Comparison of ENCODE assay signal across 17 cellular contexts in the genomic region with DNA sequence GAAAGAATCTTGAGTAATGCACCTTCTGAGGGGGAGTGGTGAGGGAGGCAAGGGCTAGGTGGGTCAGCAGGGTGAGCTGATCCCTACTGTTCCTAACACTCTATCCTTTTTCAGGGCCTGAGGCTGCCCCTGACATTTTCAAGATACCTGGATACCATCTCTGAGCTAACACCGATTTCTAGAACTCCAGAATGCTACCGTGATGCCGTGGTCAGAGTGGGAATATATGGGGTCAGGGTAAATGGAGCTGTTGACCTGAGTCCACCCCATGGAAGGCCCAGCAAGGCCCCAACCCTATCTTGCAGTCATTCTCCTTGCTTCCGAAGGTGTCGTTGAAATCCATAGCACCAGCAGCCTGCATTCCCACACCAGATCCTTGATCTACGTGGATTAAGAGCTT. TPM values are rescaled to one million over a fixed set of nuclear protein-coding genes. Genes with fewer than 3 reads are reported as not detected.
"Had no signal": no experiment of that assay in that cellular context is flagged by ENCODE, and none has a peak within 500 bp of the region (broad histone marks: within the 10 kb centered on the region; RNA-seq: fewer than 3 reads in every experiment).

No MANE protein-coding gene starts in this region.

- H3K4me1 ChIP-seq: neural progenitor cell, parathyroid adenoma, prostate gland, right lobe of liver, tibial nerve had no signal

- ATAC-seq: foreskin keratinocyte; naive thymus-derived CD8-positive, alpha-beta T cell; right lobe of liver; stimulated activated effector memory CD8-positive, alpha-beta T cell treated with anti-CD3 and anti-CD28 coated beads, Interleukin-12 subunit alpha, Interleukin-12 subunit beta, amount 100 ng/mL, for 72 hours; stimulated activated naive CD8-positive, alpha-beta T cell treated with anti-CD3 and anti-CD28 coated beads, Interleukin-15, Interleukin-2, amounts not matched to agents 100 U/mL and 50 U/mL, for 24 hours had no signal

- H3K36me3 ChIP-seq: neural progenitor cell, prostate gland, right lobe of liver, tibial nerve had no signal

- DNase-seq: caudate nucleus; cortex of kidney; dorsolateral prefrontal cortex; effector memory CD4-positive, alpha-beta T cell; foreskin keratinocyte; mesendoderm; naive thymus-derived CD8-positive, alpha-beta T cell; nucleus accumbens; right lobe of liver; stimulated activated CD4-positive, alpha-beta T cell treated with anti-CD3 and anti-CD28 coated beads, Interleukin-4, amount 100 ng/mL, for 1 hour; stimulated activated CD8-positive, alpha-beta memory T cell treated with anti-CD3 and anti-CD28 coated beads, Interleukin-4, amount 100 ng/mL, for 48 hours; stimulated activated naive CD8-positive, alpha-beta T cell treated with anti-CD3 and anti-CD28 coated beads, Interleukin-15, Interleukin-2, amounts not matched to agents 100 U/mL and 50 U/mL, for 24 hours had no signal

- H3K27me3 ChIP-seq: dorsolateral prefrontal cortex, foreskin keratinocyte, neural progenitor cell, right lobe of liver had no signal

- H3K27ac ChIP-seq: dorsolateral prefrontal cortex, foreskin keratinocyte, neural progenitor cell, parathyroid adenoma, prostate gland, right lobe of liver, tibial nerve had no signal

- H3K4me3 ChIP-seq: dorsolateral prefrontal cortex, neural progenitor cell, prostate gland, right lobe of liver, tibial nerve had no signal

- H3K9me3 ChIP-seq: prostate gland, right lobe of liver, tibial nerve had no signal

- H3K9ac ChIP-seq: neural progenitor cell, parathyroid adenoma had no signal

RNA-seq across cellular contexts. Expression of a gene that starts 18.0 kb away (rescaled TPM):
- polyA plus RNA-seq: naive thymus-derived CD8-positive, alpha-beta T cell had no signal
